ENCODE assay signal across 21 cellular contexts in genomic region chr13:111322001-111322915, GRCh38. TPM values are rescaled to one million over a fixed set of nuclear protein-coding genes. Genes with fewer than 3 reads are reported as not detected.
"Had no signal": no experiment of that assay in that cellular context is flagged by ENCODE, and none has a peak within 500 bp of the region (broad histone marks: within the 10 kb centered on the region; RNA-seq: fewer than 3 reads in every experiment).

No MANE protein-coding gene starts in this region.

- H3K36me3 Mint-ChIP-seq: activated CD4-positive, alpha-beta memory T cell treated with anti-CD3 and anti-CD28 coated beads for 36 hours; activated naive CD8-positive, alpha-beta T cell treated with anti-CD3 and anti-CD28 coated beads for 36 hours had no signal

- DNase-seq: activated B cell treated with CpG ODN at 0.5 μM for 24 hours; activated CD4-positive, alpha-beta memory T cell treated with anti-CD3 and anti-CD28 coated beads for 36 hours; activated CD4-positive, alpha-beta T cell treated with anti-CD3 and anti-CD28 coated beads for 48 hours; activated naive CD4-positive, alpha-beta T cell treated with Interleukin-2 at 50 U/mL for 16 hours; activated naive CD8-positive, alpha-beta T cell treated with anti-CD3 and anti-CD28 coated beads for 36 hours; activated T-cell treated with anti-CD3 and anti-CD28 coated beads for 4 hours; foreskin keratinocyte; mesenchymal stem cell; mucosa of descending colon; stimulated activated CD4-positive, alpha-beta T cell treated with anti-CD3 and anti-CD28 coated beads, Interleukin-2, amount 100 ng/mL, for 48 hours; stimulated activated CD8-positive, alpha-beta memory T cell treated with anti-CD3 and anti-CD28 coated beads, Interleukin-4, amount 100 ng/mL, for 48 hours; stimulated activated naive CD4-positive, alpha-beta T cell; upper lobe of left lung had no signal

- H3K79me2 ChIP-seq: hepatocyte had no signal

- H3K27me3 Mint-ChIP-seq: activated B cell treated with CpG ODN at 0.5 μM for 24 hours; activated CD4-positive, alpha-beta memory T cell treated with anti-CD3 and anti-CD28 coated beads for 36 hours; activated naive CD8-positive, alpha-beta T cell treated with anti-CD3 and anti-CD28 coated beads for 36 hours; T-cell had no signal

- H3K27ac Mint-ChIP-seq: activated B cell treated with CpG ODN at 0.5 μM for 24 hours; activated CD4-positive, alpha-beta memory T cell treated with anti-CD3 and anti-CD28 coated beads for 36 hours; activated naive CD8-positive, alpha-beta T cell treated with anti-CD3 and anti-CD28 coated beads for 36 hours; T-cell had no signal

- H3K4me1 Mint-ChIP-seq: activated B cell treated with CpG ODN at 0.5 μM for 24 hours, neural crest cell had no signal

- H3K4me3 Mint-ChIP-seq: activated B cell treated with CpG ODN at 0.5 μM for 24 hours; activated CD4-positive, alpha-beta memory T cell treated with anti-CD3 and anti-CD28 coated beads for 36 hours; neural crest cell; T-cell had no signal

- H3K9me3 Mint-ChIP-seq: activated B cell treated with CpG ODN at 0.5 μM for 24 hours; activated CD4-positive, alpha-beta memory T cell treated with anti-CD3 and anti-CD28 coated beads for 36 hours; activated naive CD8-positive, alpha-beta T cell treated with anti-CD3 and anti-CD28 coated beads for 36 hours; neural crest cell; T-cell had no signal

- H3K27me3 ChIP-seq: foreskin keratinocyte, hepatocyte, upper lobe of left lung had no signal

- H3K4me1 ChIP-seq: foreskin keratinocyte, upper lobe of left lung had no signal

- H3K27ac ChIP-seq: foreskin keratinocyte, hepatocyte, thoracic aorta, upper lobe of left lung had no signal

- H3K9me3 ChIP-seq: mucosa of descending colon, thoracic aorta, upper lobe of left lung had no signal

- H3K4me3 ChIP-seq: hepatocyte, mucosa of descending colon, smooth muscle cell, thoracic aorta, upper lobe of left lung had no signal

- H3K4me2 ChIP-seq: hepatocyte, smooth muscle cell had no signal

- H2AFZ ChIP-seq: hepatocyte had no signal

- H3K36me3 ChIP-seq: thoracic aorta, upper lobe of left lung had no signal

- ATAC-seq: foreskin keratinocyte, mucosa of descending colon, sciatic nerve had no signal

RNA-seq across cellular contexts. Expression of gene TEX29, which starts 1.8 kb away (rescaled TPM):
- total RNA-seq: foreskin keratinocyte, lower leg skin, neural crest cell, renal cortical epithelial cell, thoracic aorta had no signal
